ENCODE assay signal across 1 cellular context in the genomic region with DNA sequence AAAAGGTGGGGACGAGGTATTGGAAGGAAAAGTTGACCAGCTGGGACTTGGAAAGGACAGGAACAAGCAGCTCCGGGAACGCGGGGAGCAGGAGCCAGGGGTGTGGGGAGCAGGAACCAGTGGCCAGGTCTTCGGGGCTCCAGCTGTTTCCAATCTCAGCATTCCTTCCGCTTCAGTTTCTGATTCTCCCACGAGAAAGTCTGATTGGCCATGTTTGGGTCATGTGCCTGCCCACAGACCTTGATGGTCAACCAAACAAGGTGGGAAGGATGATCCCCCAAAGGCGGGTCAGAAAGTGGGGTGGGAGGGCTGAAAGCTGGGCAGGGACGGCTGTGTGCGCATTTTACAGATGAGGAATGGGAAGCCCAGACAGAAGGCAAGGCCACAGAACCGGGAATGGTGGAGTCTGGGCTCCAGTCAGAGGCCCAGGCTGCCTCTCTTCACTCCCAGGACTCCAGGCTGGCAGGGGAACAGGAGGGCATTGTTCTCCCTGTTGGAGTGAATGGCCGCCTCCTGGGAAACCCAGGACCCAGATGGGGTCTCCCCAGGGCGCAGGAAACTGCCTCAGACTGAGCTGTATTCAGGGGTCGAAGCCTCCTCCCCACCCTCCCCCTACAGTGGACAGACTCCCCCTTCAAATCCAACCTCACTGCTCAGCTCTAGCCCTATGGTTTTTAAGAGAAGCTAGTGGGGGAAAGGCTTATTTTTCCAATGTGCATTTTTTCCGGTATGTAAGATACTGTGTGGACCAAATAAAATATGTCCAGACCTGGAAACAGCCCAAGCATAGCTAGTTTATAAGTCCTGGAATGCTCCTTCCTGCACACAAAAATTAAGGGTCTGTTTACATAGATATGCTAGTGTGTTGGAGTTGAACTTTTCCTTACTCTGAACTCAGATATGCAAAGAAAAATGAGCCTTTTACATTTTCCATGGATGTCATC.
TF ChIP-seq lines count a peak whose summit lies in the region.

No MANE protein-coding gene starts in this region.

TF ChIP-seq in HepG2, 621 proteins besides CTCF, POLR2A, EP300 and RAD21 (continued from another document and continues in another):
- TF ChIP-seq, protein P1, sequence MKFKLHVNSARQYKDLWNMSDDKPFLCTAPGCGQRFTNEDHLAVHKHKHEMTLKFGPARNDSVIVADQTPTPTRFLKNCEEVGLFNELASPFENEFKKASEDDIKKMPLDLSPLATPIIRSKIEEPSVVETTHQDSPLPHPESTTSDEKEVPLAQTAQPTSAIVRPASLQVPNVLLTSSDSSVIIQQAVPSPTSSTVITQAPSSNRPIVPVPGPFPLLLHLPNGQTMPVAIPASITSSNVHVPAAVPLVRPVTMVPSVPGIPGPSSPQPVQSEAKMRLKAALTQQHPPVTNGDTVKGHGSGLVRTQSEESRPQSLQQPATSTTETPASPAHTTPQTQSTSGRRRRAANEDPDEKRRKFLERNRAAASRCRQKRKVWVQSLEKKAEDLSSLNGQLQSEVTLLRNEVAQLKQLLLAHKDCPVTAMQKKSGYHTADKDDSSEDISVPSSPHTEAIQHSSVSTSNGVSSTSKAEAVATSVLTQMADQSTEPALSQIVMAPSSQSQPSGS (CRISPR knock-in tag; IDR thresholded peaks at IDR 0.05) = no peak
- TF ChIP-seq, protein P2, sequence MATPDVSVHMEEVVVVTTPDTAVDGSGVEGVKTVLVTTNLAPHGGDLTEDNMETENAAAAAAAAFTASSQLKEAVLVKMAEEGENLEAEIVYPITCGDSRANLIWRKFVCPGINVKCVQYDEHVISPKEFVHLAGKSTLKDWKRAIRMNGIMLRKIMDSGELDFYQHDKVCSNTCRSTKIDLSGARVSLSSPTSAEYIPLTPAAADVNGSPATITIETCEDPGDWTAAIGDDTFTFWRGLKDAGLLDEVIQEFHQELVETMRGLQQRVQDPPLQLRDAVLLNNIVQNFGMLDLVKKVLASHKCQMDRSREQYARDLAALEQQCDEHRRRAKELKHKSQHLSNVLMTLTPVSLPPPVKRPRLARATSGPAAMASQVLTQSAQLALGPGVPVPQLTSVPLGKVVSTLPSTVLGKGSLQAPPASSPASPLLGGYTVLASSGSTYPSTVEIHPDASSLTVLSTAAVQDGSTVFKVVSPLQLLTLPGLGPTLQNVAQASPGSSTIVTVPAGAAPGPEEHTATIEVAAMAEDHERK (CRISPR knock-in tag; IDR thresholded peaks at IDR 0.05; ENCODE audit: low read depth) = no peak
- TF ChIP-seq HNF4A (CRISPR knock-in tag; IDR thresholded peaks at IDR 0.05) = no peak
- TF ChIP-seq ZNF253 (CRISPR knock-in tag; IDR thresholded peaks at IDR 0.05; ENCODE audit: borderline replicate concordance) = no peak
- no peak for TF ChIP-seq ARHGAP35 (CRISPR knock-in tag; IDR thresholded peaks at IDR 0.05; ENCODE audit: borderline replicate concordance)
- no peak for TF ChIP-seq ZNF605 (CRISPR knock-in tag; IDR thresholded peaks at IDR 0.05)
- TF ChIP-seq, protein P3, sequence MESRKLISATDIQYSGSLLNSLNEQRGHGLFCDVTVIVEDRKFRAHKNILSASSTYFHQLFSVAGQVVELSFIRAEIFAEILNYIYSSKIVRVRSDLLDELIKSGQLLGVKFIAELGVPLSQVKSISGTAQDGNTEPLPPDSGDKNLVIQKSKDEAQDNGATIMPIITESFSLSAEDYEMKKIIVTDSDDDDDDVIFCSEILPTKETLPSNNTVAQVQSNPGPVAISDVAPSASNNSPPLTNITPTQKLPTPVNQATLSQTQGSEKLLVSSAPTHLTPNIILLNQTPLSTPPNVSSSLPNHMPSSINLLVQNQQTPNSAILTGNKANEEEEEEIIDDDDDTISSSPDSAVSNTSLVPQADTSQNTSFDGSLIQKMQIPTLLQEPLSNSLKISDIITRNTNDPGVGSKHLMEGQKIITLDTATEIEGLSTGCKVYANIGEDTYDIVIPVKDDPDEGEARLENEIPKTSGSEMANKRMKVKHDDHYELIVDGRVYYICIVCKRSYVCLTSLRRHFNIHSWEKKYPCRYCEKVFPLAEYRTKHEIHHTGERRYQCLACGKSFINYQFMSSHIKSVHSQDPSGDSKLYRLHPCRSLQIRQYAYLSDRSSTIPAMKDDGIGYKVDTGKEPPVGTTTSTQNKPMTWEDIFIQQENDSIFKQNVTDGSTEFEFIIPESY (CRISPR knock-in tag; IDR thresholded peaks at IDR 0.05) = no peak
- TF ChIP-seq DNMT1 (CRISPR knock-in tag; IDR thresholded peaks at IDR 0.05) = no peak
- no peak for TF ChIP-seq ZBTB42 (CRISPR knock-in tag; IDR thresholded peaks at IDR 0.05)
- TF ChIP-seq, protein P4, sequence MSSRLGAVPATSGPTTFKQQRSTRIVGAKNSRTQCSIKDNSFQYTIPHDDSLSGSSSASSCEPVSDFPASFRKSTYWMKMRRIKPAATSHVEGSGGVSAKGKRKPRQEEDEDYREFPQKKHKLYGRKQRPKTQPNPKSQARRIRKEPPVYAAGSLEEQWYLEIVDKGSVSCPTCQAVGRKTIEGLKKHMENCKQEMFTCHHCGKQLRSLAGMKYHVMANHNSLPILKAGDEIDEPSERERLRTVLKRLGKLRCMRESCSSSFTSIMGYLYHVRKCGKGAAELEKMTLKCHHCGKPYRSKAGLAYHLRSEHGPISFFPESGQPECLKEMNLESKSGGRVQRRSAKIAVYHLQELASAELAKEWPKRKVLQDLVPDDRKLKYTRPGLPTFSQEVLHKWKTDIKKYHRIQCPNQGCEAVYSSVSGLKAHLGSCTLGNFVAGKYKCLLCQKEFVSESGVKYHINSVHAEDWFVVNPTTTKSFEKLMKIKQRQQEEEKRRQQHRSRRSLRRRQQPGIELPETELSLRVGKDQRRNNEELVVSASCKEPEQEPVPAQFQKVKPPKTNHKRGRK (CRISPR knock-in tag; IDR thresholded peaks at IDR 0.05) = no peak
- no peak for TF ChIP-seq MLLT10 (CRISPR knock-in tag; IDR thresholded peaks at IDR 0.05)
- no peak for TF ChIP-seq SYNCRIP (IDR thresholded peaks at IDR 0.05; ENCODE audit: insufficient read depth, low read depth, low read length)
- no peak for TF ChIP-seq HOXA5 (CRISPR knock-in tag; IDR thresholded peaks at IDR 0.05)
- TF ChIP-seq SRSF1 (optimal IDR thresholded peaks at IDR 0.05; ENCODE audit: low read depth, low read length) = peak; percentile 64
- TF ChIP-seq SMAD1 (CRISPR knock-in tag; IDR thresholded peaks at IDR 0.05; ENCODE audit: borderline replicate concordance, low read depth) = no peak
- no peak for TF ChIP-seq ZNF432 (CRISPR knock-in tag; IDR thresholded peaks at IDR 0.05; ENCODE audit: borderline replicate concordance)
- no peak for TF ChIP-seq NFE2L2 (IDR thresholded peaks at IDR 0.05; ENCODE audit: low read length)
- no peak for TF ChIP-seq ZNF530 (CRISPR knock-in tag; IDR thresholded peaks at IDR 0.05; ENCODE audit: low read depth)
- TF ChIP-seq TBP (CRISPR knock-in tag; IDR thresholded peaks at IDR 0.05) = no peak
- TF ChIP-seq FOXK1 (CRISPR knock-in tag; IDR thresholded peaks at IDR 0.05; ENCODE audit: borderline replicate concordance, low read depth) = no peak
- no peak for TF ChIP-seq JUNB (CRISPR knock-in tag; IDR thresholded peaks at IDR 0.05; ENCODE audit: borderline replicate concordance)
- TF ChIP-seq SP4 (CRISPR knock-in tag; IDR thresholded peaks at IDR 0.05) = no peak
- no peak for TF ChIP-seq PTBP1 (IDR thresholded peaks at IDR 0.05; ENCODE audit: low read depth, low read length, poor library complexity, severe bottlenecking)
- TF ChIP-seq KLF13 (CRISPR knock-in tag; IDR thresholded peaks at IDR 0.05) = no peak
- no peak for TF ChIP-seq SMARCE1 (IDR thresholded peaks at IDR 0.05; ENCODE audit: borderline replicate concordance)
- no peak for TF ChIP-seq IKZF4 (CRISPR knock-in tag; IDR thresholded peaks at IDR 0.05; ENCODE audit: borderline replicate concordance, low read depth, not compliant biosample characterization)
- TF ChIP-seq, protein P5, sequence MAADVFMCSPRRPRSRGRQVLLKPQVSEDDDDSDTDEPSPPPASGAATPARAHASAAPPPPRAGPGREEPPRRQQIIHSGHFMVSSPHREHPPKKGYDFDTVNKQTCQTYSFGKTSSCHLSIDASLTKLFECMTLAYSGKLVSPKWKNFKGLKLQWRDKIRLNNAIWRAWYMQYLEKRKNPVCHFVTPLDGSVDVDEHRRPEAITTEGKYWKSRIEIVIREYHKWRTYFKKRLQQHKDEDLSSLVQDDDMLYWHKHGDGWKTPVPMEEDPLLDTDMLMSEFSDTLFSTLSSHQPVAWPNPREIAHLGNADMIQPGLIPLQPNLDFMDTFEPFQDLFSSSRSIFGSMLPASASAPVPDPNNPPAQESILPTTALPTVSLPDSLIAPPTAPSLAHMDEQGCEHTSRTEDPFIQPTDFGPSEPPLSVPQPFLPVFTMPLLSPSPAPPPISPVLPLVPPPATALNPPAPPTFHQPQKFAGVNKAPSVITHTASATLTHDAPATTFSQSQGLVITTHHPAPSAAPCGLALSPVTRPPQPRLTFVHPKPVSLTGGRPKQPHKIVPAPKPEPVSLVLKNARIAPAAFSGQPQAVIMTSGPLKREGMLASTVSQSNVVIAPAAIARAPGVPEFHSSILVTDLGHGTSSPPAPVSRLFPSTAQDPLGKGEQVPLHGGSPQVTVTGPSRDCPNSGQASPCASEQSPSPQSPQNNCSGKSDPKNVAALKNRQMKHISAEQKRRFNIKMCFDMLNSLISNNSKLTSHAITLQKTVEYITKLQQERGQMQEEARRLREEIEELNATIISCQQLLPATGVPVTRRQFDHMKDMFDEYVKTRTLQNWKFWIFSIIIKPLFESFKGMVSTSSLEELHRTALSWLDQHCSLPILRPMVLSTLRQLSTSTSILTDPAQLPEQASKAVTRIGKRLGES (CRISPR knock-in tag; IDR thresholded peaks at IDR 0.05; ENCODE audit: borderline replicate concordance) = no peak
- TF ChIP-seq ZBTB7A (CRISPR knock-in tag; IDR thresholded peaks at IDR 0.05) = peak; percentile 47; the same call in 1 of the 2 replicates
- TF ChIP-seq ZFYVE20 (CRISPR knock-in tag; IDR thresholded peaks at IDR 0.05; ENCODE audit: borderline replicate concordance, low read depth) = no peak
- TF ChIP-seq ZNF496 (CRISPR knock-in tag; IDR thresholded peaks at IDR 0.05; ENCODE audit: insufficient replicate concordance) = no peak
- TF ChIP-seq, protein P6, sequence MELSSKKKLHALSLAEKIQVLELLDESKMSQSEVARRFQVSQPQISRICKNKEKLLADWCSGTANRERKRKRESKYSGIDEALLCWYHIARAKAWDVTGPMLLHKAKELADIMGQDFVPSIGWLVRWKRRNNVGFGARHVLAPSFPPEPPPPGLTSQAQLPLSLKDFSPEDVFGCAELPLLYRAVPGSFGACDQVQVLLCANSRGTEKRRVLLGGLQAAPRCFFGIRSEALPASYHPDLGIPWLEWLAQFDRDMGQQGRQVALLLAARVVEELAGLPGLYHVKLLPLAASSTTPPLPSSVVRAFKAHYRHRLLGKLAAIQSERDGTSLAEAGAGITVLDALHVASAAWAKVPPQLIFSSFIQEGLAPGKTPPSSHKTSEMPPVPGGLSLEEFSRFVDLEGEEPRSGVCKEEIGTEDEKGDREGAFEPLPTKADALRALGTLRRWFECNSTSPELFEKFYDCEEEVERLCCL (CRISPR knock-in tag; IDR thresholded peaks at IDR 0.05; ENCODE audit: borderline replicate concordance) = no peak
- no peak for TF ChIP-seq XBP1 (CRISPR knock-in tag; IDR thresholded peaks at IDR 0.05)
- TF ChIP-seq KLF11 (CRISPR knock-in tag; IDR thresholded peaks at IDR 0.05) = no peak
- no peak for TF ChIP-seq ZNF850 (CRISPR knock-in tag; conservative IDR thresholded peaks at IDR 0.05)
- peak; percentile 59; the same call in 1 of the 2 replicates for TF ChIP-seq ZNF629 (CRISPR knock-in tag; conservative IDR thresholded peaks at IDR 0.05)
- TF ChIP-seq SP5 (CRISPR knock-in tag; IDR thresholded peaks at IDR 0.05; ENCODE audit: borderline replicate concordance, low read depth) = no peak
- TF ChIP-seq, protein P7, sequence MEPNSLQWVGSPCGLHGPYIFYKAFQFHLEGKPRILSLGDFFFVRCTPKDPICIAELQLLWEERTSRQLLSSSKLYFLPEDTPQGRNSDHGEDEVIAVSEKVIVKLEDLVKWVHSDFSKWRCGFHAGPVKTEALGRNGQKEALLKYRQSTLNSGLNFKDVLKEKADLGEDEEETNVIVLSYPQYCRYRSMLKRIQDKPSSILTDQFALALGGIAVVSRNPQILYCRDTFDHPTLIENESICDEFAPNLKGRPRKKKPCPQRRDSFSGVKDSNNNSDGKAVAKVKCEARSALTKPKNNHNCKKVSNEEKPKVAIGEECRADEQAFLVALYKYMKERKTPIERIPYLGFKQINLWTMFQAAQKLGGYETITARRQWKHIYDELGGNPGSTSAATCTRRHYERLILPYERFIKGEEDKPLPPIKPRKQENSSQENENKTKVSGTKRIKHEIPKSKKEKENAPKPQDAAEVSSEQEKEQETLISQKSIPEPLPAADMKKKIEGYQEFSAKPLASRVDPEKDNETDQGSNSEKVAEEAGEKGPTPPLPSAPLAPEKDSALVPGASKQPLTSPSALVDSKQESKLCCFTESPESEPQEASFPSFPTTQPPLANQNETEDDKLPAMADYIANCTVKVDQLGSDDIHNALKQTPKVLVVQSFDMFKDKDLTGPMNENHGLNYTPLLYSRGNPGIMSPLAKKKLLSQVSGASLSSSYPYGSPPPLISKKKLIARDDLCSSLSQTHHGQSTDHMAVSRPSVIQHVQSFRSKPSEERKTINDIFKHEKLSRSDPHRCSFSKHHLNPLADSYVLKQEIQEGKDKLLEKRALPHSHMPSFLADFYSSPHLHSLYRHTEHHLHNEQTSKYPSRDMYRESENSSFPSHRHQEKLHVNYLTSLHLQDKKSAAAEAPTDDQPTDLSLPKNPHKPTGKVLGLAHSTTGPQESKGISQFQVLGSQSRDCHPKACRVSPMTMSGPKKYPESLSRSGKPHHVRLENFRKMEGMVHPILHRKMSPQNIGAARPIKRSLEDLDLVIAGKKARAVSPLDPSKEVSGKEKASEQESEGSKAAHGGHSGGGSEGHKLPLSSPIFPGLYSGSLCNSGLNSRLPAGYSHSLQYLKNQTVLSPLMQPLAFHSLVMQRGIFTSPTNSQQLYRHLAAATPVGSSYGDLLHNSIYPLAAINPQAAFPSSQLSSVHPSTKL (CRISPR knock-in tag; IDR thresholded peaks at IDR 0.05) = no peak
